Comparison of ENCODE assay signal across 1 cellular context in the genomic region with DNA sequence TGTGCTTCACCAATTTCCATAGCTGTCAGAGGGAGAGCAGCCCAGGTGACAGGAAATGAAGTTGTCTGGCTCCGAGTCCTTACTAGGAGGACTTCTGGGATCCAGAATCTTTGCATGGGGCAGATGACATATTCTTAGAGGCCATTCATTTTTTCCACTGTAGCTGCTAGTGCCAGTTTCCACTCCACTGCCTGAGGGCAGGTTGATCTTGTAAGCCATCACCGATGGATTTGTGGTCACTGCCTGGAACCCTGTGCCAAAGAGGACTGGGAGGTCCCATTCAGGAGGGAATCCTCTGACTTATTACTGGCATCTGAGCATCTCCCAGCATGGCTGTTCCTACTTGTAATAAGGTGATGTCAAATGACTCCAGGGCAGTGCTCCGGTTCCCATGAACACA.
TF ChIP-seq lines count a peak whose summit lies in the region.

No MANE protein-coding gene starts in this region.

TF ChIP-seq in IMR-90, 13 proteins besides CTCF, POLR2A, EP300 and RAD21:
- no peak for TF ChIP-seq FOS (IDR thresholded peaks at IDR 0.05; ENCODE audit: low read depth, low read length)
- no peak for TF ChIP-seq CHD1 (IDR thresholded peaks at IDR 0.05; ENCODE audit: low read depth, low read length)
- TF ChIP-seq, protein P1, sequence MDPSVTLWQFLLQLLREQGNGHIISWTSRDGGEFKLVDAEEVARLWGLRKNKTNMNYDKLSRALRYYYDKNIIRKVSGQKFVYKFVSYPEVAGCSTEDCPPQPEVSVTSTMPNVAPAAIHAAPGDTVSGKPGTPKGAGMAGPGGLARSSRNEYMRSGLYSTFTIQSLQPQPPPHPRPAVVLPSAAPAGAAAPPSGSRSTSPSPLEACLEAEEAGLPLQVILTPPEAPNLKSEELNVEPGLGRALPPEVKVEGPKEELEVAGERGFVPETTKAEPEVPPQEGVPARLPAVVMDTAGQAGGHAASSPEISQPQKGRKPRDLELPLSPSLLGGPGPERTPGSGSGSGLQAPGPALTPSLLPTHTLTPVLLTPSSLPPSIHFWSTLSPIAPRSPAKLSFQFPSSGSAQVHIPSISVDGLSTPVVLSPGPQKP (IDR thresholded peaks at IDR 0.05; ENCODE audit: borderline replicate concordance, low read depth, low read length): no peak
